29 cellular contexts compared by ENCODE assay signal in the genomic region with DNA sequence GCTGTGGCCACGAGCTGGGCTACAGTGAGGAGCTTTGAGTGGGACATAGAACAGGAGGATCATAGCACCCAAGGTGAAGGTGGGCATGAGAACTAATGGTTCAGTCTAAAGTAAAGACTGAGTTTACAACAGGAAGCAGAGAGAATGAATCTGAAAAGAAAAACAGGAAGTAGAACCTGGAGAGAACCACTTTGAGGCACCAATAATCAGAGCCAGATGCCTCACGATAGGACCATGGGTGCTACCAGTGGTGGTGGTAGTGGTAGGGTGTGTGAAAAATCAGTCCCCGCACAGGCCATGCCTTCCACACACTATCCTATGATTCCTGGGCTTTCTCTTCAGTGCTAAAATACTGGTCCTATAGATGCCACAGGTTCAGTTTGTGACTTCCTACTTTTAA.
A peak's percentile ranks its signal among the peaks of the same experiment; 100 is the strongest.
DNase-seq lines count a peak whose midpoint lies in the region; ATAC-seq, FAIRE-seq and TF ChIP-seq lines count a peak whose summit lies in the region.
"Had no signal": no experiment of that assay in that cellular context is flagged by ENCODE, and none has a peak within 500 bp of the region (broad histone marks: within the 10 kb centered on the region; RNA-seq: fewer than 3 reads in every experiment).

No MANE protein-coding gene starts in this region.

- no peak overlapping the region for H3K4me3 ChIP-seq in GM12878
- H3K4me3 ChIP-seq in Peyer's patch = no peak overlapping the region
- H3K4me3 ChIP-seq: hepatocyte, K562, left lung, prostate gland, thoracic aorta had no signal

- ATAC-seq in GM21367 (IDR thresholded peaks at IDR 0.05; ENCODE audit: unreplicated experiment) = peak; percentile 42
- peak; percentile 56 for ATAC-seq in HG03066 (IDR thresholded peaks at IDR 0.05; ENCODE audit: low read depth, unreplicated experiment)
- peak; percentile 67 for ATAC-seq in GM12878
- ATAC-seq: activated naive CD8-positive, alpha-beta T cell treated with anti-CD3 and anti-CD28 coated beads, Interleukin-2, amount 50 U/mL, for 24 hours; K562; left lung; stimulated activated effector memory CD8-positive, alpha-beta T cell treated with anti-CD3 and anti-CD28 coated beads, Interleukin-12 subunit alpha, Interleukin-12 subunit beta, amount 100 ng/mL, for 72 hours had no signal

- RAD21 ChIA-PET in GM12878 (lab: Charles Lee; ENCODE audit: unreplicated experiment) = no interaction called here

- in situ Hi-C loops in GM12878 (cut with MboI) = no loop called here

- H3K4me2 ChIP-seq in GM12878 (ENCODE audit: control insufficient read depth, insufficient read depth) = no peak overlapping the region
- H3K4me2 ChIP-seq: hepatocyte had no signal

- no peak for TF ChIP-seq CTCF in GM12878 (IDR thresholded peaks at IDR 0.05 in 2 of 3, conservative IDR thresholded peaks at IDR 0.05 in 1 of 3; ENCODE audit: control insufficient read depth in 2 of 3, extremely low read depth in 1 of 3, insufficient read depth in 1 of 3, low read depth in 3 of 3, low read length in 3 of 3)
- TF ChIP-seq CTCF in Peyer's patch (IDR thresholded peaks at IDR 0.05) = no peak

- no peak for TF ChIP-seq POLR2A in GM12891 (IDR thresholded peaks at IDR 0.05; ENCODE audit: low read depth, low read length)
- no peak for TF ChIP-seq POLR2A in GM12878 (IDR thresholded peaks at IDR 0.05; ENCODE audit: low read depth, low read length)
- no peak for TF ChIP-seq POLR2A in Peyer's patch (IDR thresholded peaks at IDR 0.05)

- H3K4me1 ChIP-seq in GM12878 (ENCODE audit: control insufficient read depth, insufficient read depth, low read length) (peaks cover 4% of the 10 kb centered on the region), Peyer's patch (no peaks in the 10 kb centered on the region)
- H3K4me1 ChIP-seq: left lung, prostate gland had no signal

- no peak overlapping the region for H3K9ac ChIP-seq in GM12878 (ENCODE audit: control insufficient read depth, insufficient read depth, low read length)

- 10% methylated on average over 3 of the region's 3 CpGs for WGBS in GM12878 (ENCODE audit: insufficient coverage, insufficient replicate concordance, low lambda C conversion rate, missing lambda C conversion rate)

- CTCF ChIA-PET in GM12878 (lab: Yijun Ruan, JAX) = interaction anchor here (1.0 kb wide), 2 partner anchors 17 to 22 kb away, joined by 3 to 4 read pairs; no protein-coding TSS in a partner anchor

- FAIRE-seq in GM12891 (lab: Jason Lieb, UNC) = no peak
- FAIRE-seq in GM12878 (lab: Jason Lieb, UNC) = no peak
- FAIRE-seq: G401.6, K562 had no signal

- TF ChIP-seq RAD21 in GM12878 (IDR thresholded peaks at IDR 0.05; ENCODE audit: insufficient read depth, low read depth, low read length) = no peak

- no peak for TF ChIP-seq EP300 in GM12878 (IDR thresholded peaks at IDR 0.05; ENCODE audit: borderline replicate concordance in 1 of 2, control insufficient read depth in 1 of 2, low read depth in 2 of 2, low read length in 2 of 2)

- no peaks in the 10 kb centered on the region; the same call in 2 of the 3 replicates for H3K9me3 ChIP-seq in GM12878 (replicated peaks; ENCODE audit: control insufficient read depth, insufficient read depth, low read length)
- no peaks in the 10 kb centered on the region for H3K9me3 ChIP-seq in Peyer's patch
- H3K9me3 ChIP-seq: left lung, prostate gland, thoracic aorta had no signal

- H3K36me3 ChIP-seq in GM12878 (ENCODE audit: control insufficient read depth in 2 of 2, insufficient read depth in 2 of 2, low read length in 1 of 2) = no peaks in the 10 kb centered on the region
- H3K36me3 ChIP-seq in Peyer's patch = no peaks in the 10 kb centered on the region
- H3K36me3 ChIP-seq: left lung, prostate gland, thoracic aorta had no signal

- H3K79me2 ChIP-seq in GM12878 (ENCODE audit: control insufficient read depth, insufficient read depth, low read length) = no peaks in the 10 kb centered on the region
- H3K79me2 ChIP-seq: hepatocyte had no signal

- H3K27ac ChIP-seq in GM12878 (ENCODE audit: control insufficient read depth, insufficient read depth) (no peak overlapping the region), Peyer's patch (no peak overlapping the region)
- H3K27ac ChIP-seq: foreskin keratinocyte, hepatocyte, left lung, prostate gland, thoracic aorta had no signal

- H3K27me3 ChIP-seq in GM12878 (replicated peaks in 1 of 2; ENCODE audit: control insufficient read depth in 2 of 2, insufficient read depth in 2 of 2, low read length in 1 of 2) = no peaks in the 10 kb centered on the region
- no peaks in the 10 kb centered on the region for H3K27me3 ChIP-seq in Peyer's patch
- H3K27me3 ChIP-seq: foreskin keratinocyte, hepatocyte, left lung had no signal

- peak overlapping the region; percentile 53 for H2AFZ ChIP-seq in GM12878 (ENCODE audit: control insufficient read depth, low read depth, low read length)
- H2AFZ ChIP-seq: hepatocyte had no signal

- H4K20me1 ChIP-seq in GM12878 (ENCODE audit: control insufficient read depth, insufficient read depth) = no peaks in the 10 kb centered on the region

- POLR2A ChIA-PET in GM12878 (lab: Charles Lee) = no interaction called here

- no peak for DNase-seq in GM12891 (ENCODE audit: insufficient read length, low spot score)
- peak; percentile 5 for DNase-seq in GM12878 (ENCODE audit: low read depth, low spot score)
- no peak for DNase-seq in Peyer's patch
- no peak for DNase-seq in DMS79 (lab: John Stamatoyannopoulos, UW)
- DNase-seq in C1 segment of cervical spinal cord (lab: John Stamatoyannopoulos, UW) = no peak
- no peak for DNase-seq in NOMO-1 treated with DMSO at 0.1 percent for 48 hours (lab: John Stamatoyannopoulos, UW; ENCODE audit: unreplicated experiment)
- DNase-seq: activated B cell treated with CpG ODN at 0.5 μM for 24 hours; activated CD4-positive, alpha-beta memory T cell treated with anti-CD3 and anti-CD28 coated beads for 36 hours; activated effector memory CD4-positive, alpha-beta T cell treated with anti-CD3 and anti-CD28 coated beads, Interleukin-2, amount 50 U/mL, for 16 hours; activated naive CD8-positive, alpha-beta T cell treated with anti-CD3 and anti-CD28 coated beads, Interleukin-2, amount 50 U/mL, for 24 hours; effector CD4-positive, alpha-beta T cell; erythroblast; H9; immature natural killer cell; left lung; NCI-H1436 treated with DMSO at 0.1 percent for 48 hours; NCI-H2171; NCI-H526; SHP77; T1000 had no signal

- intact Hi-C loops in GM12878 (cut with micrococcal nuclease; ENCODE audit: unreplicated experiment) = no loop called here

- BruUV-seq in GM12878 (replicated peaks; lab: Mats Ljungman, UMichigan) = no TSS peak

- SMC1A ChIA-PET in GM12878 (lab: Charles Lee; ENCODE audit: uncharacterized antibody, unreplicated experiment) = interaction anchor here (0.6 to 1.6 kb wide), 2 partner anchors 21 to 570 kb away, joined by 3 to 4 read pairs; no protein-coding TSS in a partner anchor

TF ChIP-seq in GM12891, 5 proteins besides CTCF, POLR2A, EP300 and RAD21:
- TF ChIP-seq POU2F2 (IDR thresholded peaks at IDR 0.05; ENCODE audit: low read depth, low read length) (no peak), SPI1 (IDR thresholded peaks at IDR 0.05; ENCODE audit: low read depth, low read length) (peak; percentile 45; the same call in 1 of the 2 replicates)

TF ChIP-seq in GM12878, 131 proteins besides CTCF, POLR2A, EP300 and RAD21:
- peak; percentile 43; the same call in 1 of the 2 replicates for TF ChIP-seq SPI1 (IDR thresholded peaks at IDR 0.05; ENCODE audit: borderline replicate concordance, insufficient read depth, low read depth, low read length)
- TF ChIP-seq, protein P1, sequence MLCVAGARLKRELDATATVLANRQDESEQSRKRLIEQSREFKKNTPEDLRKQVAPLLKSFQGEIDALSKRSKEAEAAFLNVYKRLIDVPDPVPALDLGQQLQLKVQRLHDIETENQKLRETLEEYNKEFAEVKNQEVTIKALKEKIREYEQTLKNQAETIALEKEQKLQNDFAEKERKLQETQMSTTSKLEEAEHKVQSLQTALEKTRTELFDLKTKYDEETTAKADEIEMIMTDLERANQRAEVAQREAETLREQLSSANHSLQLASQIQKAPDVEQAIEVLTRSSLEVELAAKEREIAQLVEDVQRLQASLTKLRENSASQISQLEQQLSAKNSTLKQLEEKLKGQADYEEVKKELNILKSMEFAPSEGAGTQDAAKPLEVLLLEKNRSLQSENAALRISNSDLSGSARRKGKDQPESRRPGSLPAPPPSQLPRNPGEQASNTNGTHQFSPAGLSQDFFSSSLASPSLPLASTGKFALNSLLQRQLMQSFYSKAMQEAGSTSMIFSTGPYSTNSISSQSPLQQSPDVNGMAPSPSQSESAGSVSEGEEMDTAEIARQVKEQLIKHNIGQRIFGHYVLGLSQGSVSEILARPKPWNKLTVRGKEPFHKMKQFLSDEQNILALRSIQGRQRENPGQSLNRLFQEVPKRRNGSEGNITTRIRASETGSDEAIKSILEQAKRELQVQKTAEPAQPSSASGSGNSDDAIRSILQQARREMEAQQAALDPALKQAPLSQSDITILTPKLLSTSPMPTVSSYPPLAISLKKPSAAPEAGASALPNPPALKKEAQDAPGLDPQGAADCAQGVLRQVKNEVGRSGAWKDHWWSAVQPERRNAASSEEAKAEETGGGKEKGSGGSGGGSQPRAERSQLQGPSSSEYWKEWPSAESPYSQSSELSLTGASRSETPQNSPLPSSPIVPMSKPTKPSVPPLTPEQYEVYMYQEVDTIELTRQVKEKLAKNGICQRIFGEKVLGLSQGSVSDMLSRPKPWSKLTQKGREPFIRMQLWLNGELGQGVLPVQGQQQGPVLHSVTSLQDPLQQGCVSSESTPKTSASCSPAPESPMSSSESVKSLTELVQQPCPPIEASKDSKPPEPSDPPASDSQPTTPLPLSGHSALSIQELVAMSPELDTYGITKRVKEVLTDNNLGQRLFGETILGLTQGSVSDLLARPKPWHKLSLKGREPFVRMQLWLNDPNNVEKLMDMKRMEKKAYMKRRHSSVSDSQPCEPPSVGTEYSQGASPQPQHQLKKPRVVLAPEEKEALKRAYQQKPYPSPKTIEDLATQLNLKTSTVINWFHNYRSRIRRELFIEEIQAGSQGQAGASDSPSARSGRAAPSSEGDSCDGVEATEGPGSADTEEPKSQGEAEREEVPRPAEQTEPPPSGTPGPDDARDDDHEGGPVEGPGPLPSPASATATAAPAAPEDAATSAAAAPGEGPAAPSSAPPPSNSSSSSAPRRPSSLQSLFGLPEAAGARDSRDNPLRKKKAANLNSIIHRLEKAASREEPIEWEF (IDR thresholded peaks at IDR 0.05; ENCODE audit: insufficient replicate concordance, low read depth, low read length) = no peak
TF ChIP-seq in GM12878: peak in this region for 1.
